10 cellular contexts compared by ENCODE assay signal in the genomic region with DNA sequence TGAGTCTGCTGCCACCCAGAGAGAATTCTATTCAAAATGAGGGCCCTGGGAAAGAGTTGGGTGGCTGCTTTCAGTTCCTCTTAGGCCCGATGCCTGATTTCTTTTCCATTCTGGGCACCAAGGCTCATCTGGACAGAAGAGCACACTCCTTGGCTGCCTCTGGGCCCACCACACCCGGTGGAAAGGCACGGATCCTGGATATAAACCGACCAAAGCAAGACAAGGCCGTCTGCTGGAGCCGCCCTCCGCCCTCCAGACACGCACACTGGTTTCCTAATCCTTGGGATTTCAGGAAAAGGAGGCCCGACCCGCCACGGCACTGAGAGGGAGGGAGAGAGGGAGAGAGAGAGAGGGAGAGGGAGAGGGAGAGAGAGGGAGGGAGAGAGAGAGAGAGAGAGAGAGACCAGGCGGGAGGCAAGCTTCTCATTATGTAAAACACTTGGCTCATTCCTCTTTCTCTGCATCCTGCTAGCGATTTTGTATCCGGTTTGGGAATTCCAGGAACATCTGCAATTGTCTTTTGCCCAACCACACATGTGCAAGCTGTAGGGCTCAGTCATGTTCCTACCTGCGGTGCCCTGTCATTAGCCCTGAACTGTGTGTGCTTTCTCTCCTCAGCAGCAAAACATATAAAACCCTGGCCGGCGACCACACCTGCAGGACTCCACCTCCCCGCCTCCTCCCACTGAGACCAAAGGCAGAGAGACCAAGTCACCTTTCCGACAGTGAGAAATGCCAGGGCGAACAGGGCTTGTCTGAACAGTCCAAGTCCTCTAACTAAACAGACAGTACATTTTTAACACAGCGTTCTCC.
DNase-seq lines count a peak whose midpoint lies in the region; ATAC-seq and TF ChIP-seq lines count a peak whose summit lies in the region.
"Had no signal": no experiment of that assay in that cellular context is flagged by ENCODE, and none has a peak within 500 bp of the region (broad histone marks: within the 10 kb centered on the region; RNA-seq: fewer than 3 reads in every experiment).

No MANE protein-coding gene starts in this region.

- TF ChIP-seq CTCF in cardiac fibroblast (IDR thresholded peaks at IDR 0.05; ENCODE audit: low read depth, low read length) (no peak), tibial nerve (IDR thresholded peaks at IDR 0.05) (peak in 2 of 5 experiments; percentile 18 to 70)

- no peak for TF ChIP-seq POLR2A in tibial nerve (IDR thresholded peaks at IDR 0.05)

- H3K36me3 ChIP-seq in tibial nerve: no peaks in the 10 kb centered on the region

- ATAC-seq in HG02852 (IDR thresholded peaks at IDR 0.05; ENCODE audit: unreplicated experiment) (no peak), GM21447 (IDR thresholded peaks at IDR 0.05; ENCODE audit: unreplicated experiment) (no peak)
- ATAC-seq: T-cell had no signal

- DNase-seq in NCI-H2081 (lab: John Stamatoyannopoulos, UW) (peak; percentile 30 to 50), NCI-H2081 treated with DMSO at 0.1 percent for 48 hours (lab: John Stamatoyannopoulos, UW) (no peak), cardiac fibroblast (ENCODE audit: low read depth in 2 of 2) (peak; percentile 61 to 81), iris pigment epithelial cell (ENCODE audit: low read depth) (peak; percentile 9), tibial nerve (ENCODE audit: low spot score in 2 of 2) (peak; percentile 15 to 49), GDM1 (lab: John Stamatoyannopoulos, UW) (no peak)
- DNase-seq: NCI-H1048, T-cell had no signal

- H3K9me3 ChIP-seq in tibial nerve: peaks cover 0 to 4% (median 0%) of the 10 kb centered on the region in 4 donors

- 50 to 52% methylated on average over 21 of the region's 21 CpGs for WGBS in tibial nerve, 2 donors

- H3K4me3 ChIP-seq in cardiac fibroblast (replicated peaks in 1 of 2; ENCODE audit: low read depth in 2 of 2, low read length in 2 of 2) (no peak overlapping the region), tibial nerve (no peak overlapping the region)

- peak overlapping the region in 3 of 4 donors; percentile 34 to 48 (median 36) for H3K27ac ChIP-seq in tibial nerve

- TF ChIP-seq EP300 in tibial nerve (IDR thresholded peaks at IDR 0.05): no peak

- peaks cover 0 to 25% (median 6%) of the 10 kb centered on the region in 4 donors for H3K4me1 ChIP-seq in tibial nerve

- no peaks in the 10 kb centered on the region for H3K27me3 ChIP-seq in tibial nerve

Comparison
In these comparisons a context has a peak if more than half of its experiments do, and no peak if none do; other contexts are left out.
1. DNase-seq: peak in NCI-H2081 (2 of 2), cardiac fibroblast (2 of 2), iris pigment epithelial cell (single experiment) and tibial nerve (2 of 2); none in NCI-H2081 treated with DMSO at 0.1 percent for 48 hours (single experiment) and GDM1 (single experiment).